Comparison of ENCODE assay signal across 21 cellular contexts in genomic region chr4:119260528-119260927, GRCh38. TPM values are rescaled to one million over a fixed set of nuclear protein-coding genes. Genes with fewer than 3 reads are reported as not detected.
DNase-seq lines count a peak whose midpoint lies in the region; ATAC-seq and TF ChIP-seq lines count a peak whose summit lies in the region.
"Had no signal": no experiment of that assay in that cellular context is flagged by ENCODE, and none has a peak within 500 bp of the region (broad histone marks: within the 10 kb centered on the region; RNA-seq: fewer than 3 reads in every experiment).

No MANE protein-coding gene starts in this region.

- H2AK5ac ChIP-seq in mesendoderm (ENCODE audit: low read length) = no peak overlapping the region

- H3K79me2 ChIP-seq in SK-N-SH (ENCODE audit: insufficient read depth) (no peaks in the 10 kb centered on the region), mesendoderm (ENCODE audit: control insufficient read depth, insufficient read depth, low read length) (no peaks in the 10 kb centered on the region)

- H4K8ac ChIP-seq in mesendoderm (ENCODE audit: low read depth, low read length) = no peak overlapping the region

- no peak overlapping the region for H2BK120ac ChIP-seq in mesendoderm (ENCODE audit: low read depth, low read length)

- H3K9me2 ChIP-seq in SK-N-SH = no peaks in the 10 kb centered on the region

- H3K36me3 ChIP-seq in SK-N-SH (replicated peaks in 1 of 2; ENCODE audit: control insufficient read depth in 1 of 2, insufficient read depth in 2 of 2, low read length in 1 of 2) (peaks cover 35 to 53% of the 10 kb centered on the region in 2 experiments), mesendoderm (ENCODE audit: control insufficient read depth, insufficient read depth, low read length) (no peaks in the 10 kb centered on the region), gastroesophageal sphincter (peaks cover 0 to 94% of the 10 kb centered on the region in 2 donors)

- H3K4me1 ChIP-seq in SK-N-SH (ENCODE audit: control insufficient read depth in 1 of 2, insufficient read depth in 2 of 2, low read depth in 1 of 2, low read length in 1 of 2) = no peaks in the 10 kb centered on the region; a peak in 1 of 4 replicates
- H3K4me1 ChIP-seq in mesendoderm (ENCODE audit: control insufficient read depth, low read depth, low read length) = no peaks in the 10 kb centered on the region
- no peaks in the 10 kb centered on the region for H3K4me1 ChIP-seq in gastroesophageal sphincter
- H3K4me1 ChIP-seq: BLaER1 treated with 17β-estradiol and CSF1 and Interleukin-3, amounts not matched to agents 10 nM and 100 nM; Caco-2 had no signal

- peaks cover 37% of the 10 kb centered on the region for H3K36me3 Mint-ChIP-seq in HFFc6 (ENCODE audit: low read depth)

- H3K27ac Mint-ChIP-seq in HFFc6 = peak overlapping the region; percentile 19; the same call in 1 of the 2 replicates
- H3K27ac Mint-ChIP-seq: B cell; CD4-positive, alpha-beta T cell; CD8-positive, alpha-beta T cell had no signal

- H3K27ac ChIP-seq in SK-N-SH (ENCODE audit: low read depth in 2 of 2, low read length in 1 of 2) = no peak overlapping the region
- H3K27ac ChIP-seq in mesendoderm (ENCODE audit: low read depth, low read length) = no peak overlapping the region
- H3K27ac ChIP-seq in gastroesophageal sphincter = no peak overlapping the region
- H3K27ac ChIP-seq: 22Rv1; A549; BLaER1 treated with 17β-estradiol and CSF1 and Interleukin-3, amounts not matched to agents 10 nM and 100 nM; C4-2B had no signal

- H3K4me1 Mint-ChIP-seq in HFFc6 (ENCODE audit: low read depth) = peaks cover 6% of the 10 kb centered on the region; the same call in 1 of the 2 replicates
- H3K4me1 Mint-ChIP-seq: B cell had no signal

- no peak for ATAC-seq in gastroesophageal sphincter
- ATAC-seq in HG03571 (IDR thresholded peaks at IDR 0.05; ENCODE audit: unreplicated experiment) = no peak
- ATAC-seq: A549; CD8-positive, alpha-beta T cell; GM12878 had no signal

- H2BK15ac ChIP-seq in mesendoderm (replicated peaks; ENCODE audit: low read depth) = no peak overlapping the region

- H3K4ac ChIP-seq in mesendoderm (ENCODE audit: low read depth, low read length) = no peak overlapping the region

- no peak overlapping the region for H3K4me3 Mint-ChIP-seq in HFFc6
- H3K4me3 Mint-ChIP-seq: B cell; CD4-positive, alpha-beta T cell; CD8-positive, alpha-beta T cell had no signal

- H3K18ac ChIP-seq in mesendoderm (ENCODE audit: low read length) = no peak overlapping the region

- H3K4me2 ChIP-seq in SK-N-SH (no peak overlapping the region), mesendoderm (ENCODE audit: low read length) (no peak overlapping the region)
- H3K4me2 ChIP-seq: A549; BLaER1 treated with 17β-estradiol and CSF1 and Interleukin-3, amounts not matched to agents 10 nM and 100 nM had no signal

- TF ChIP-seq EP300 in SK-N-SH (IDR thresholded peaks at IDR 0.05; ENCODE audit: borderline replicate concordance in 1 of 2, low read depth in 1 of 2, low read length in 1 of 2) = no peak
- TF ChIP-seq EP300 in gastroesophageal sphincter (IDR thresholded peaks at IDR 0.05) = no peak

- no peak overlapping the region for H3K4me3 ChIP-seq in SK-N-SH (ENCODE audit: low read depth in 2 of 2, low read length in 1 of 2)
- no peak overlapping the region for H3K4me3 ChIP-seq in mesendoderm (ENCODE audit: low read length)
- H3K4me3 ChIP-seq in gastroesophageal sphincter = no peak overlapping the region
- H3K4me3 ChIP-seq: A549; BLaER1 treated with 17β-estradiol and CSF1 and Interleukin-3, amounts not matched to agents 10 nM and 100 nM; GM12878 had no signal

- no peaks in the 10 kb centered on the region for H3K9me3 Mint-ChIP-seq in HFFc6
- H3K9me3 Mint-ChIP-seq: CD4-positive, alpha-beta T cell; CD8-positive, alpha-beta T cell had no signal

- no peak overlapping the region for H3K56ac ChIP-seq in mesendoderm (ENCODE audit: low read length)

- no peaks in the 10 kb centered on the region for H3K27me3 ChIP-seq in SK-N-SH (ENCODE audit: insufficient read depth)
- no peaks in the 10 kb centered on the region for H3K27me3 ChIP-seq in mesendoderm (ENCODE audit: insufficient read depth, low read length, poor library complexity)
- H3K27me3 ChIP-seq in gastroesophageal sphincter = no peaks in the 10 kb centered on the region
- H3K27me3 ChIP-seq: BLaER1 treated with 17β-estradiol and CSF1 and Interleukin-3, amounts not matched to agents 10 nM and 100 nM had no signal

- TF ChIP-seq CTCF in HFFc6 (IDR thresholded peaks at IDR 0.05) (no peak), SK-N-SH (IDR thresholded peaks at IDR 0.05) (no peak), gastroesophageal sphincter (IDR thresholded peaks at IDR 0.05) (no peak)

- no peak overlapping the region for H4K5ac ChIP-seq in mesendoderm (ENCODE audit: low read length)

- CTCF ChIA-PET in SK-N-SH (lab: Yijun Ruan, JAX) = interaction anchor here (1.2 kb wide), 1 partner anchor 21 kb away, joined by 3 read pairs; no protein-coding TSS in a partner anchor

- no peaks in the 10 kb centered on the region for H3K79me1 ChIP-seq in mesendoderm (ENCODE audit: low read length)

- no peak for DNase-seq in HFFc6
- DNase-seq in SK-N-SH = no peak
- DNase-seq in mesendoderm = peak; percentile 68
- DNase-seq: AML-193; Caco-2; Calu3; CD4-positive, alpha-beta T cell; CD8-positive, alpha-beta T cell; DMS53; DMS79; DND-41; EL; GDM1 had no signal

- POLR2A ChIA-PET in SK-N-SH (lab: Yijun Ruan, JAX) = no interaction called here

- no peak overlapping the region for H3K9ac ChIP-seq in SK-N-SH
- no peak overlapping the region for H3K9ac ChIP-seq in mesendoderm (ENCODE audit: low read length)
- H3K9ac ChIP-seq: BLaER1 treated with 17β-estradiol and CSF1 and Interleukin-3, amounts not matched to agents 10 nM and 100 nM had no signal

- no peaks in the 10 kb centered on the region for H4K20me1 ChIP-seq in SK-N-SH (ENCODE audit: insufficient read depth)
- H4K20me1 ChIP-seq: BLaER1 treated with 17β-estradiol and CSF1 and Interleukin-3, amounts not matched to agents 10 nM and 100 nM had no signal

- TF ChIP-seq RAD21 in SK-N-SH (IDR thresholded peaks at IDR 0.05; ENCODE audit: low read length) = no peak

- TF ChIP-seq POLR2A in gastroesophageal sphincter (IDR thresholded peaks at IDR 0.05) = no peak

- H3K9me3 ChIP-seq in SK-N-SH = no peaks in the 10 kb centered on the region
- no peaks in the 10 kb centered on the region for H3K9me3 ChIP-seq in gastroesophageal sphincter
- H3K9me3 ChIP-seq: A549, Caco-2 had no signal

- WGBS in SK-N-SH (ENCODE audit: low lambda C conversion rate) = 86% methylated on average over 6 of the region's 6 CpGs
- no CpG with 5 or more reads among the region's 6 CpGs for WGBS in mesendoderm (ENCODE audit: extremely low coverage, insufficient coverage, low lambda C conversion rate)
- WGBS in gastroesophageal sphincter (ENCODE audit: low coverage in 1 of 2), 2 donors = 91 to 100% methylated on average over 2 to 6 of the region's 6 CpGs

- H3K27me3 Mint-ChIP-seq in HFFc6 (ENCODE audit: insufficient read depth) = peaks cover 2% of the 10 kb centered on the region; the same call in 1 of the 2 replicates
- H3K27me3 Mint-ChIP-seq: B cell; CD4-positive, alpha-beta T cell had no signal

- no peak overlapping the region for H2BK5ac ChIP-seq in mesendoderm (ENCODE audit: low read length)

- H2AFZ ChIP-seq in SK-N-SH (ENCODE audit: low read depth) = no peak overlapping the region

- H3F3A ChIP-seq in SK-N-SH (replicated peaks; ENCODE audit: insufficient read depth) = no peaks in the 10 kb centered on the region

- no peak overlapping the region for H3K23ac ChIP-seq in mesendoderm (ENCODE audit: low read length)

TF ChIP-seq in SK-N-SH, 30 proteins besides CTCF, POLR2A, EP300 and RAD21:
- TF ChIP-seq SIN3A (IDR thresholded peaks at IDR 0.05; ENCODE audit: borderline replicate concordance, low read depth, low read length) (no peak), JUND (IDR thresholded peaks at IDR 0.05) (peak; percentile 43; the same call in 1 of the 2 replicates), MXI1 (IDR thresholded peaks at IDR 0.05; ENCODE audit: low read depth, low read length) (no peak)
- TF ChIP-seq, protein P1, sequence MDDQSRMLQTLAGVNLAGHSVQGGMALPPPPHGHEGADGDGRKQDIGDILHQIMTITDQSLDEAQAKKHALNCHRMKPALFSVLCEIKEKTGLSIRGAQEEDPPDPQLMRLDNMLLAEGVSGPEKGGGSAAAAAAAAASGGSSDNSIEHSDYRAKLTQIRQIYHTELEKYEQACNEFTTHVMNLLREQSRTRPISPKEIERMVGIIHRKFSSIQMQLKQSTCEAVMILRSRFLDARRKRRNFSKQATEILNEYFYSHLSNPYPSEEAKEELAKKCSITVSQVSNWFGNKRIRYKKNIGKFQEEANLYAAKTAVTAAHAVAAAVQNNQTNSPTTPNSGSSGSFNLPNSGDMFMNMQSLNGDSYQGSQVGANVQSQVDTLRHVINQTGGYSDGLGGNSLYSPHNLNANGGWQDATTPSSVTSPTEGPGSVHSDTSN (IDR thresholded peaks at IDR 0.05) = peak; percentile 69

RNA-seq across cellular contexts. Expression of gene USP53, which starts 48.0 kb away (rescaled TPM):
- total RNA-seq in HFFc6 (2021; fragmentation: NEBNext Ultra II Directional; extraction: Animal tissue kit (Norgen Biotek cat#: 25700)) = 100 to 1,000 TPM; 113 to 187 (median 120) TPM
- 8.1 and 14.9 TPM in 2 replicates for polyA plus RNA-seq in SK-N-SH (2012; rRNA removed)
- 11.9 and 14.9 TPM in 2 replicates for polyA plus RNA-seq in SK-N-SH (2012; cell fraction: cytosol; rRNA removed)
- 14.0 and 32.6 TPM in 2 replicates for polyA plus RNA-seq in SK-N-SH (2012; cell fraction: nucleus; rRNA removed)
- polyA plus RNA-seq in mesendoderm (2013, experiment 1 of 2) = 18.4 TPM
- polyA plus RNA-seq in mesendoderm (2013, experiment 2 of 2) = 17.3 TPM
- total RNA-seq in gastroesophageal sphincter = 100 to 1,000 TPM in 3 of 4 donors, 10 to 100 TPM in 1; 79.0 to 186 (median 125) TPM
